In genomic region chr17:37718383-37719048, GRCh38 we compare ENCODE assay signal across 1 cellular context.
TF ChIP-seq lines count a peak whose summit lies in the region.

No MANE protein-coding gene starts in this region.

TF ChIP-seq in K562, 482 proteins besides CTCF, POLR2A, EP300 and RAD21 (continued from another document):
- no peak for TF ChIP-seq ID3 (CRISPR knock-in tag; IDR thresholded peaks at IDR 0.05)
- TF ChIP-seq ID3 (tag; IDR thresholded peaks at IDR 0.05) = no peak
- no peak for TF ChIP-seq THRB (CRISPR knock-in tag; conservative IDR thresholded peaks at IDR 0.05)
